In genomic region chr7:100547872-100548271, GRCh38 we compare ENCODE assay signal across 9 cellular contexts. TPM values are rescaled to one million over a fixed set of nuclear protein-coding genes. Genes with fewer than 3 reads are reported as not detected.
A peak's percentile ranks its signal among the peaks of the same experiment; 100 is the strongest.
DNase-seq lines count a peak whose midpoint lies in the region; ATAC-seq and TF ChIP-seq lines count a peak whose summit lies in the region.
"Had no signal": no experiment of that assay in that cellular context is flagged by ENCODE, and none has a peak within 500 bp of the region (broad histone marks: within the 10 kb centered on the region; RNA-seq: fewer than 3 reads in every experiment).

No MANE protein-coding gene starts in this region.

- DNase-seq in SK-N-SH, result peak; percentile 34
- DNase-seq in activated CD8-positive, alpha-beta T cell treated with anti-CD3 and anti-CD28 coated beads, Interleukin-2, amount 10 ng/mL, durations not matched to agents 7 days and 5 days, result no peak
- DNase-seq in immature natural killer cell, result no peak
- DNase-seq in suprapubic skin (ENCODE audit: low spot score in 2 of 2), result no peak
- no peak for DNase-seq in DMS53 treated with DMSO at 0.1 percent for 48 hours (lab: John Stamatoyannopoulos, UW; ENCODE audit: unreplicated experiment)
- DNase-seq: GM23248 had no signal

- H3K27me3 ChIP-seq in SK-N-SH (ENCODE audit: insufficient read depth), result no peaks in the 10 kb centered on the region
- H3K27me3 ChIP-seq in suprapubic skin, result no peaks in the 10 kb centered on the region

- POLR2A ChIA-PET in SK-N-SH (lab: Yijun Ruan, JAX), result interaction anchor here (1.7 kb wide), 1 partner anchor 82 kb away, joined by 3 read pairs; no protein-coding TSS in a partner anchor
- POLR2A ChIA-PET in activated CD8-positive, alpha-beta T cell treated with anti-CD3 and anti-CD28 coated beads, Interleukin-2, amount 10 ng/mL, durations not matched to agents 7 days and 5 days (lab: Charles Lee), result interaction anchor here (1.5 to 2.2 kb wide), 3 partner anchors 9 to 158 kb away, joined by 3 to 7 read pairs (median 6); partner anchors contain the start of genes AGFG2, FBXO24, LRCH4 and POP7

- H3K4me3 ChIP-seq in SK-N-SH (ENCODE audit: low read depth in 2 of 2, low read length in 1 of 2), result no peak overlapping the region
- H3K4me3 ChIP-seq in suprapubic skin, result no peak overlapping the region
- H3K4me3 ChIP-seq: GM23248 had no signal

- H3K4me3 Mint-ChIP-seq in activated CD8-positive, alpha-beta T cell treated with anti-CD3 and anti-CD28 coated beads, Interleukin-2, amount 10 ng/mL, durations not matched to agents 7 days and 5 days, result peak overlapping the region; percentile 57
- peak overlapping the region; percentile 69 to 91 (median 82) for H3K4me3 Mint-ChIP-seq in immature natural killer cell

- H3K36me3 ChIP-seq in SK-N-SH (replicated peaks in 1 of 2; ENCODE audit: control insufficient read depth in 1 of 2, insufficient read depth in 2 of 2, low read length in 1 of 2) (peaks cover 8 to 12% of the 10 kb centered on the region in 2 experiments), suprapubic skin (peaks cover 14% of the 10 kb centered on the region)

- no peak for TF ChIP-seq POLR2A in suprapubic skin (IDR thresholded peaks at IDR 0.05)

- peaks cover 18% of the 10 kb centered on the region; the same call in 1 of the 2 replicates for H3K79me2 ChIP-seq in SK-N-SH (ENCODE audit: insufficient read depth)

- TF ChIP-seq EP300 in SK-N-SH (IDR thresholded peaks at IDR 0.05; ENCODE audit: borderline replicate concordance in 1 of 2, low read depth in 1 of 2, low read length in 1 of 2) (no peak), suprapubic skin (IDR thresholded peaks at IDR 0.05) (no peak)

- H3F3A ChIP-seq in SK-N-SH (replicated peaks; ENCODE audit: insufficient read depth), result peaks cover 42% of the 10 kb centered on the region

- H4K20me1 ChIP-seq in SK-N-SH (ENCODE audit: insufficient read depth), result no peaks in the 10 kb centered on the region

- H3K9ac ChIP-seq in SK-N-SH, result no peak overlapping the region
- H3K9ac ChIP-seq: GM23248 had no signal

- H3K4me2 ChIP-seq in SK-N-SH, result 0 out of 2 replicates have a peak overlapping the region, but pooled peaks have one; percentile 4

- H3K4me1 Mint-ChIP-seq in activated CD8-positive, alpha-beta T cell treated with anti-CD3 and anti-CD28 coated beads, Interleukin-2, amount 10 ng/mL, durations not matched to agents 7 days and 5 days (ENCODE audit: low read depth), result peaks cover 77% of the 10 kb centered on the region
- H3K4me1 Mint-ChIP-seq in immature natural killer cell, result peaks cover 80 to 86% of the 10 kb centered on the region in 2 donors

- no peak for TF ChIP-seq RAD21 in SK-N-SH (IDR thresholded peaks at IDR 0.05; ENCODE audit: low read length)

- TF ChIP-seq CTCF in SK-N-SH (IDR thresholded peaks at IDR 0.05), result peak; percentile 9; the same call in 1 of the 2 replicates
- no peak for TF ChIP-seq CTCF in suprapubic skin (IDR thresholded peaks at IDR 0.05)

- H3K4me1 ChIP-seq in SK-N-SH (ENCODE audit: control insufficient read depth in 1 of 2, insufficient read depth in 2 of 2, low read depth in 1 of 2, low read length in 1 of 2) (peaks cover 40 to 41% of the 10 kb centered on the region in 2 experiments), suprapubic skin (peaks cover 57% of the 10 kb centered on the region)

- ATAC-seq in SK-N-SH treated with all-trans-retinoic acid at 6 μM for 48 hours (no peak), GM21528 (IDR thresholded peaks at IDR 0.05; ENCODE audit: low FRiP score, unreplicated experiment) (no peak), HG02571 (IDR thresholded peaks at IDR 0.05; ENCODE audit: unreplicated experiment) (no peak)
- no peak for ATAC-seq in activated CD8-positive, alpha-beta T cell treated with anti-CD3 and anti-CD28 coated beads, Interleukin-2, amount 10 ng/mL, durations not matched to agents 7 days and 5 days

- CTCF ChIA-PET in SK-N-SH (lab: Yijun Ruan, JAX), result interaction anchor here (0.8 to 19.1 kb wide), 8 partner anchors 13 to 251 kb away, joined by 3 to 353 read pairs (median 6); partner anchors contain the start of gene NYAP1
- CTCF ChIA-PET in activated CD8-positive, alpha-beta T cell treated with anti-CD3 and anti-CD28 coated beads, Interleukin-2, amount 10 ng/mL, durations not matched to agents 7 days and 5 days (lab: Charles Lee), result interaction anchor here (0.8 to 11.8 kb wide), 9 partner anchors 9 to 144 kb away, joined by 3 to 213 read pairs (median 5); partner anchors contain the start of gene AGFG2

- H3K9me3 Mint-ChIP-seq in activated CD8-positive, alpha-beta T cell treated with anti-CD3 and anti-CD28 coated beads, Interleukin-2, amount 10 ng/mL, durations not matched to agents 7 days and 5 days (ENCODE audit: insufficient read depth), result no peaks in the 10 kb centered on the region
- H3K9me3 Mint-ChIP-seq in immature natural killer cell, result no peaks in the 10 kb centered on the region

- H2AFZ ChIP-seq in SK-N-SH (ENCODE audit: low read depth), result peak overlapping the region; percentile 9; the same call in 1 of the 2 replicates
- H2AFZ ChIP-seq: GM23248 had no signal

- H3K27ac ChIP-seq in SK-N-SH (ENCODE audit: low read depth in 2 of 2, low read length in 1 of 2) (peak overlapping the region; percentile 58 to 89), suprapubic skin (peak overlapping the region; percentile 88)
- H3K27ac ChIP-seq: GM23248 had no signal

- no peaks in the 10 kb centered on the region for H3K27me3 Mint-ChIP-seq in activated CD8-positive, alpha-beta T cell treated with anti-CD3 and anti-CD28 coated beads, Interleukin-2, amount 10 ng/mL, durations not matched to agents 7 days and 5 days (ENCODE audit: low read depth)
- peaks cover 2 to 6% (median 2%) of the 10 kb centered on the region in 3 donors for H3K27me3 Mint-ChIP-seq in immature natural killer cell (ENCODE audit: low read depth in 3 of 3)

- H3K9me2 ChIP-seq in SK-N-SH, result no peaks in the 10 kb centered on the region

- peak overlapping the region; percentile 87 for H3K27ac Mint-ChIP-seq in activated CD8-positive, alpha-beta T cell treated with anti-CD3 and anti-CD28 coated beads, Interleukin-2, amount 10 ng/mL, durations not matched to agents 7 days and 5 days
- H3K27ac Mint-ChIP-seq in immature natural killer cell, result peak overlapping the region; percentile 89 to 99 (median 96)

- 61% methylated on average over 2 of the region's 2 CpGs for WGBS in SK-N-SH (ENCODE audit: low lambda C conversion rate)
- WGBS in suprapubic skin, result 59% methylated on average over 2 of the region's 2 CpGs

- peaks cover 40% of the 10 kb centered on the region for H3K36me3 Mint-ChIP-seq in activated CD8-positive, alpha-beta T cell treated with anti-CD3 and anti-CD28 coated beads, Interleukin-2, amount 10 ng/mL, durations not matched to agents 7 days and 5 days (ENCODE audit: low read depth)
- H3K36me3 Mint-ChIP-seq in immature natural killer cell, result peaks cover 10 to 11% (median 10%) of the 10 kb centered on the region in 3 donors

- no peaks in the 10 kb centered on the region for H3K9me3 ChIP-seq in SK-N-SH
- H3K9me3 ChIP-seq in suprapubic skin, result no peaks in the 10 kb centered on the region

TF ChIP-seq in SK-N-SH, 30 proteins besides CTCF, POLR2A, EP300 and RAD21 (continues in another document):
- no peak for TF ChIP-seq RXRA (IDR thresholded peaks at IDR 0.05; ENCODE audit: borderline replicate concordance, low read depth)

RNA-seq across cellular contexts. Expression of gene AGFG2, which starts 8.9 kb away (rescaled TPM):
- polyA plus RNA-seq in SK-N-SH (2012; rRNA removed) (16.1 and 23.1 TPM in 2 replicates), immature natural killer cell (10 to 100 TPM in 2 of 3 donors, 1 to 10 TPM in 1; 7.1 to 20.7 (median 12.0) TPM)
- polyA plus RNA-seq in SK-N-SH (2012; cell fraction: cytosol; rRNA removed), result 9.1 and 10.0 TPM in 2 replicates
- 29.2 and 35.1 TPM in 2 replicates for polyA plus RNA-seq in SK-N-SH (2012; cell fraction: nucleus; rRNA removed)
- total RNA-seq in activated CD8-positive, alpha-beta T cell treated with anti-CD3 and anti-CD28 coated beads, Interleukin-2, amount 10 ng/mL, durations not matched to agents 7 days and 5 days, result 10 to 100 TPM; 43.0 to 46.0 TPM
- total RNA-seq in suprapubic skin, result 10 to 100 TPM; 46.6 to 63.4 (median 52.9) TPM

RNA-seq across cellular contexts. Expression of gene SAP25, which starts 25.8 kb away (rescaled TPM):
- 1.0 and 1.2 TPM in 2 replicates for polyA plus RNA-seq in SK-N-SH (2012; rRNA removed)
- polyA plus RNA-seq in SK-N-SH (2012; cell fraction: cytosol; rRNA removed), result 0.18 TPM in 1 of 2 replicates, not detected in the other
- polyA plus RNA-seq in SK-N-SH (2012; cell fraction: nucleus; rRNA removed), result 8.7 and 22.8 TPM in 2 replicates
- 10 to 100 TPM; 29.8 to 30.0 TPM for total RNA-seq in activated CD8-positive, alpha-beta T cell treated with anti-CD3 and anti-CD28 coated beads, Interleukin-2, amount 10 ng/mL, durations not matched to agents 7 days and 5 days
- polyA plus RNA-seq in immature natural killer cell, result not detected
- total RNA-seq in suprapubic skin, result 1 to 10 TPM in 2 of 4 donors, not detected in 2; 2.7 to 3.8 TPM
- total RNA-seq: GM23248 had no signal
- polyA plus RNA-seq: GM23248 had no signal

RNA-seq across cellular contexts. Expression of gene LRCH4, which starts 38.1 kb away (rescaled TPM):
- polyA plus RNA-seq in SK-N-SH (2012; rRNA removed) (24.2 and 29.8 TPM in 2 replicates), immature natural killer cell (100 to 1,000 TPM in 1 of 3 donors, 10 to 100 TPM in 2; 78.9 to 125 (median 90.4) TPM)
- polyA plus RNA-seq in SK-N-SH (2012; cell fraction: cytosol; rRNA removed), result 6.4 and 8.9 TPM in 2 replicates
- polyA plus RNA-seq in SK-N-SH (2012; cell fraction: nucleus; rRNA removed), result 189 and 213 TPM in 2 replicates
- total RNA-seq in activated CD8-positive, alpha-beta T cell treated with anti-CD3 and anti-CD28 coated beads, Interleukin-2, amount 10 ng/mL, durations not matched to agents 7 days and 5 days, result 100 to 1,000 TPM; 191 to 193 TPM
- 100 to 1,000 TPM in 1 of 4 donors, 10 to 100 TPM in 3; 37.6 to 101 (median 56.2) TPM for total RNA-seq in suprapubic skin

RNA-seq across cellular contexts. Expression of gene FBXO24, which starts 38.3 kb away (rescaled TPM):
- polyA plus RNA-seq in SK-N-SH (2012; rRNA removed), result 0.71 and 0.94 TPM in 2 replicates
- 0.52 and 0.54 TPM in 2 replicates for polyA plus RNA-seq in SK-N-SH (2012; cell fraction: cytosol; rRNA removed)
- 3.3 and 3.7 TPM in 2 replicates for polyA plus RNA-seq in SK-N-SH (2012; cell fraction: nucleus; rRNA removed)
- total RNA-seq in activated CD8-positive, alpha-beta T cell treated with anti-CD3 and anti-CD28 coated beads, Interleukin-2, amount 10 ng/mL, durations not matched to agents 7 days and 5 days, result under 1 TPM; 0.37 to 0.45 TPM
- polyA plus RNA-seq in immature natural killer cell, result under 1 TPM in 1 of 3 donors, not detected in 2; 0.43 TPM
- total RNA-seq in suprapubic skin, result 1 to 10 TPM in 1 of 4 donors, under 1 TPM in 3; 0.47 to 2.4 (median 0.57) TPM

RNA-seq across cellular contexts. Expression of gene PCOLCE, which starts 54.3 kb away (rescaled TPM):
- polyA plus RNA-seq in SK-N-SH (2012; rRNA removed) (190 and 448 TPM in 2 replicates), immature natural killer cell (1 to 10 TPM; 2.0 to 4.9 (median 4.7) TPM)
- 153 and 201 TPM in 2 replicates for polyA plus RNA-seq in SK-N-SH (2012; cell fraction: cytosol; rRNA removed)
- 1,146 and 1,459 TPM in 2 replicates for polyA plus RNA-seq in SK-N-SH (2012; cell fraction: nucleus; rRNA removed)
- 10 to 100 TPM; 17.0 to 17.6 TPM for total RNA-seq in activated CD8-positive, alpha-beta T cell treated with anti-CD3 and anti-CD28 coated beads, Interleukin-2, amount 10 ng/mL, durations not matched to agents 7 days and 5 days
- total RNA-seq in suprapubic skin, result 10 to 100 TPM; 14.1 to 18.3 (median 15.6) TPM

Comparison
In these comparisons a context has a peak if more than half of its experiments do, and no peak if none do; other contexts are left out.
1. RNA of gene SAP25, which starts 25.8 kb away (total RNA-seq): 29.8 to 30.0 TPM in activated CD8-positive, alpha-beta T cell treated with anti-CD3 and anti-CD28 coated beads, Interleukin-2, amount 10 ng/mL, durations not matched to agents 7 days and 5 days; 2.7 to 3.8 TPM in suprapubic skin; every median in the first group is over 4 times any median in the second.